Comparison of ENCODE assay signal across 9 cellular contexts in genomic region chr17:50533720-50534148, GRCh38. TPM values are rescaled to one million over a fixed set of nuclear protein-coding genes. Genes with fewer than 3 reads are reported as not detected.
A peak's percentile ranks its signal among the peaks of the same experiment; 100 is the strongest.
DNase-seq lines count a peak whose midpoint lies in the region; ATAC-seq and TF ChIP-seq lines count a peak whose summit lies in the region.
"Had no signal": no experiment of that assay in that cellular context is flagged by ENCODE, and none has a peak within 500 bp of the region (broad histone marks: within the 10 kb centered on the region; RNA-seq: fewer than 3 reads in every experiment).

No MANE protein-coding gene starts in this region.

- intact Hi-C loops in lower lobe of right lung (cut with DNase I) = no loop called here

- H3K9me3 Mint-ChIP-seq in central memory CD8-positive, alpha-beta T cell = no peaks in the 10 kb centered on the region

- H3K27ac ChIP-seq in lower lobe of right lung = no peak overlapping the region

- peaks cover 1% of the 10 kb centered on the region for H3K36me3 Mint-ChIP-seq in central memory CD8-positive, alpha-beta T cell (ENCODE audit: insufficient read depth)

- H3K27me3 Mint-ChIP-seq in central memory CD8-positive, alpha-beta T cell = peaks cover 79% of the 10 kb centered on the region

- H3K4me1 ChIP-seq in lower lobe of right lung = peaks cover 29% of the 10 kb centered on the region

- peak overlapping the region; percentile 41 for H3K4me3 Mint-ChIP-seq in central memory CD8-positive, alpha-beta T cell

- no peak for TF ChIP-seq CTCF in lower lobe of right lung (IDR thresholded peaks at IDR 0.05)

- in situ Hi-C loops in ACHN (cut with HindIII; ENCODE audit: low pct_ligation_motif_present, low pct_unique_long_range_greater_than_20kb, low sequenced_read_pairs) = no loop called here

- no peaks in the 10 kb centered on the region for H3K36me3 ChIP-seq in lower lobe of right lung

- DNase-seq in ACHN (peak; percentile 54), NCI-H1092 (lab: John Stamatoyannopoulos, UW) (peak; percentile 53), lower lobe of right lung (peak; percentile 58), Kasumi-1 (lab: John Stamatoyannopoulos, UW) (no peak), germinal center (ENCODE audit: low spot score) (no peak), NCI-H187 treated with DMSO at 0.1 percent for 48 hours (lab: John Stamatoyannopoulos, UW) (no peak)
- no peak for DNase-seq in central memory CD8-positive, alpha-beta T cell (ENCODE audit: low spot score in 2 of 2)
- DNase-seq in stimulated activated CD4-positive, alpha-beta T cell treated with anti-CD3 and anti-CD28 coated beads, Interleukin-4, amount 100 ng/mL, for 4 hours = no peak

- H3K4me1 Mint-ChIP-seq in central memory CD8-positive, alpha-beta T cell = peaks cover 12% of the 10 kb centered on the region

- H3K27ac Mint-ChIP-seq in central memory CD8-positive, alpha-beta T cell (ENCODE audit: low read depth) = no peak overlapping the region

- H3K27me3 ChIP-seq in lower lobe of right lung (ENCODE audit: low read depth) = peaks cover 46% of the 10 kb centered on the region

- H3K9me3 ChIP-seq in lower lobe of right lung = no peaks in the 10 kb centered on the region

- peak overlapping the region; percentile 21 for H3K4me3 ChIP-seq in lower lobe of right lung
- H3K4me3 ChIP-seq: K562 had no signal

- ATAC-seq in central memory CD8-positive, alpha-beta T cell (replicated peaks; ENCODE audit: extremely low read depth, poor library complexity, severe bottlenecking) = no peak
- ATAC-seq in lower lobe of right lung = peak; percentile 10 to 22

RNA-seq across cellular contexts. Expression of gene EPN3, which starts 1.2 kb away (rescaled TPM):
- total RNA-seq in lower lobe of right lung = 1.5 TPM

RNA-seq across cellular contexts. Expression of gene SPATA20, which starts 13.2 kb away (rescaled TPM):
- total RNA-seq in lower lobe of right lung = 29.7 TPM

RNA-seq across cellular contexts. Expression of gene MYCBPAP, which starts 25.5 kb away (rescaled TPM):
- 3.8 TPM for total RNA-seq in lower lobe of right lung
- total RNA-seq: K562 had no signal

RNA-seq across cellular contexts. Expression of gene CACNA1G, which starts 26.8 kb away (rescaled TPM):
- 0.21 TPM for total RNA-seq in lower lobe of right lung
- total RNA-seq: K562 had no signal

RNA-seq across cellular contexts. Expression of gene RSAD1, which starts 55.1 kb away (rescaled TPM):
- 29.2 TPM for total RNA-seq in lower lobe of right lung

Comparison
In these comparisons a context has a peak if more than half of its experiments do, and no peak if none do; other contexts are left out.
1. DNase-seq: peak in ACHN (single experiment), NCI-H1092 (single experiment) and lower lobe of right lung (single experiment); none in central memory CD8-positive, alpha-beta T cell (0 of 2), Kasumi-1 (0 of 2), germinal center (single experiment), stimulated activated CD4-positive, alpha-beta T cell treated with anti-CD3 and anti-CD28 coated beads, Interleukin-4, amount 100 ng/mL, for 4 hours (0 of 2) and NCI-H187 treated with DMSO at 0.1 percent for 48 hours (single experiment).